ENCODE assay signal across 17 cellular contexts in genomic region chr2:85238607-85239006, GRCh38.
"Had no signal": no experiment of that assay in that cellular context is flagged by ENCODE, and none has a peak within 500 bp of the region (broad histone marks: within the 10 kb centered on the region; RNA-seq: fewer than 3 reads in every experiment).

No MANE protein-coding gene starts in this region.

- H3K9me3 Mint-ChIP-seq: activated T-helper 17 cell treated with anti-CD3 and anti-CD28 coated beads, Interleukin-2, amount 50 U/mL, for 72 hours; natural killer cell had no signal

- H3K9me3 ChIP-seq: colonic mucosa, heart right ventricle, prostate gland, stomach, testis, upper lobe of right lung had no signal

- H3K4me3 ChIP-seq: colonic mucosa, heart right ventricle, prostate gland, testis, upper lobe of right lung had no signal

- H3K27me3 ChIP-seq: colonic mucosa, heart right ventricle, testis, upper lobe of right lung had no signal

- H3K27ac ChIP-seq: colonic mucosa, stomach, testis, upper lobe of right lung had no signal

- H3K36me3 ChIP-seq: colonic mucosa, heart right ventricle, prostate gland, stomach, upper lobe of right lung had no signal

- H3K36me3 Mint-ChIP-seq: natural killer cell had no signal

- DNase-seq: activated CD4-positive, alpha-beta T cell treated with anti-CD3 and anti-CD28 coated beads, Interleukin-2, amount 50 U/mL, for 48 hours; activated naive CD4-positive, alpha-beta T cell treated with Interleukin-2 at 50 U/mL for 16 hours; caudate nucleus; colonic mucosa; heart right ventricle; mesenchymal stem cell; natural killer cell; occipital lobe; small intestine; stomach; testis; upper lobe of right lung had no signal

- H3K4me1 Mint-ChIP-seq: activated T-helper 17 cell treated with anti-CD3 and anti-CD28 coated beads, Interleukin-2, amount 50 U/mL, for 72 hours had no signal

- H3K27ac Mint-ChIP-seq: activated T-helper 17 cell treated with anti-CD3 and anti-CD28 coated beads, Interleukin-2, amount 50 U/mL, for 72 hours; natural killer cell had no signal

- FAIRE-seq: endothelial cell of umbilical vein, frontal cortex, small intestine had no signal

- ATAC-seq: activated T-helper 17 cell treated with anti-CD3 and anti-CD28 coated beads, Interleukin-2, amount 50 U/mL, for 72 hours; heart right ventricle; natural killer cell; right cardiac atrium had no signal

- H3K4me3 Mint-ChIP-seq: activated T-helper 17 cell treated with anti-CD3 and anti-CD28 coated beads, Interleukin-2, amount 50 U/mL, for 72 hours; natural killer cell had no signal

- H3K4me1 ChIP-seq: colonic mucosa, prostate gland had no signal
